Comparison of ENCODE assay signal across 7 cellular contexts in the genomic region with DNA sequence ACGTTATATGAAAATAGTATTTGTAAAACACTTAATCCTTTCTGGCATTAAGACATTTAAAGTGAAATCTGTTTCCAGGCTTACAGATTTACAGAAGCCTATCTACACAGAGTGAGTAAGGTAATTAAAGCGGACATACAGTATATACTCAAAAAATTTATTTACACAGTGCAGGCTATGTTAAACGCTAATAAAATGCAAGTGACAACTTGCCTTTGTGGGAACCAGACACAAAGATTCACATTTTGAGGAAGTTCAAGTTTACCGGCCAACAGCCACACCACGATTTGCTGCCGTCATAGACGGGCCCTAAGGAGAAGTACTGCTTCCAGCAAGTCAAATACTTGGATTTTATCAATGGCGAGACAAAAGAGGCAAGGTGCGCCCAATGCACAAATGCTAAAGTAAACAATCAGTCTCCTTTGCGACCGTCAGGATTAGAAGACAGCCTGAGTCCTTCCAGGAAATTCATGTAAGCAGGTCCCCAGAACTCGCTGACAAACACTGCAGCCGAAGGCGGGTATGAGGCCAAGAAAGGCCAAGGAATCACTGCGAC.
DNase-seq lines count a peak whose midpoint lies in the region; ATAC-seq and TF ChIP-seq lines count a peak whose summit lies in the region.

No MANE protein-coding gene starts in this region.

- peaks cover 7 to 26% of the 10 kb centered on the region in 2 experiments for H3K36me3 ChIP-seq in HEK293 (ENCODE audit: control insufficient read depth in 2 of 2, insufficient read depth in 1 of 2, low read length in 2 of 2)
- H3K36me3 ChIP-seq in iPS-18a (ENCODE audit: control insufficient read depth, low read depth, low read length) = peaks cover 24% of the 10 kb centered on the region
- H3K36me3 ChIP-seq in stomach smooth muscle (ENCODE audit: control insufficient read depth in 2 of 2, insufficient read depth in 2 of 2, low read length in 2 of 2) = no peaks in the 10 kb centered on the region

- ATAC-seq in stimulated activated naive CD8-positive, alpha-beta T cell treated with anti-CD3 and anti-CD28 coated beads, Interleukin-15, Interleukin-2, amounts not matched to agents 100 U/mL and 50 U/mL, for 24 hours = no peak
- ATAC-seq in GM21529 (IDR thresholded peaks at IDR 0.05; ENCODE audit: unreplicated experiment) = no peak

- H3K9ac ChIP-seq in iPS-18a (ENCODE audit: low read length) = peak overlapping the region; percentile 92
- H3K9ac ChIP-seq in stomach smooth muscle (ENCODE audit: low read length in 2 of 2) = peak overlapping the region; percentile 78 to 90

- POLR2A ChIA-PET in HEK293 (lab: Yijun Ruan, JAX) = no interaction called here

- H3K4me1 ChIP-seq in HEK293 (ENCODE audit: control insufficient read depth, insufficient read depth, low read length) = peaks cover 6% of the 10 kb centered on the region
- H3K4me1 ChIP-seq in iPS-18a (ENCODE audit: control insufficient read depth, low read depth, low read length) = peaks cover 18% of the 10 kb centered on the region
- peaks cover 13% of the 10 kb centered on the region for H3K4me1 ChIP-seq in stomach smooth muscle (ENCODE audit: control insufficient read depth, insufficient read depth, low read length)

- CTCF ChIA-PET in HEK293 (lab: Yijun Ruan, JAX) = interaction anchor here (2.1 kb wide), 1 partner anchor 14 kb away, joined by 15 read pairs; no protein-coding TSS in a partner anchor

- no peak for DNase-seq in LoVo (ENCODE audit: low spot score)
- no peak for DNase-seq in stimulated activated naive CD8-positive, alpha-beta T cell treated with anti-CD3 and anti-CD28 coated beads, Interleukin-15, Interleukin-2, amounts not matched to agents 100 U/mL and 50 U/mL, for 24 hours

- TF ChIP-seq CTCF in HEK293 (tag by site-specific recombination; IDR thresholded peaks at IDR 0.05) = no peak
- no peak for TF ChIP-seq CTCF in WI38 (IDR thresholded peaks at IDR 0.05; ENCODE audit: low read depth, low read length)

- H3K4me3 ChIP-seq in HEK293 (ENCODE audit: low read depth, low read length) (peak overlapping the region; percentile 95), WI38 (ENCODE audit: low read depth, low read length) (peak overlapping the region; percentile 78), iPS-18a (ENCODE audit: low read length) (peak overlapping the region; percentile 90), stomach smooth muscle (ENCODE audit: low read length in 2 of 2) (peak overlapping the region; percentile 73 to 96)

- H3K9me3 ChIP-seq in HEK293 (ENCODE audit: control insufficient read depth, insufficient read depth, low read depth, low read length) (no peaks in the 10 kb centered on the region), iPS-18a (ENCODE audit: control insufficient read depth, low read depth, low read length) (no peaks in the 10 kb centered on the region), stomach smooth muscle (ENCODE audit: control insufficient read depth in 2 of 2, low read length in 2 of 2) (no peaks in the 10 kb centered on the region)

- no peaks in the 10 kb centered on the region for H3K27me3 ChIP-seq in iPS-18a (ENCODE audit: control insufficient read depth, insufficient read depth, low read length)
- no peaks in the 10 kb centered on the region for H3K27me3 ChIP-seq in stomach smooth muscle (ENCODE audit: control insufficient read depth in 1 of 2, insufficient read depth in 2 of 2, low read length in 2 of 2)

- H3K27ac ChIP-seq in HEK293 (ENCODE audit: extremely low read depth, low read depth, low read length) = peak overlapping the region; percentile 81
- H3K27ac ChIP-seq in iPS-18a (ENCODE audit: low read length) = peak overlapping the region; percentile 63
- peak overlapping the region; percentile 95 for H3K27ac ChIP-seq in stomach smooth muscle (ENCODE audit: low read length)

TF ChIP-seq in HEK293, 187 proteins besides CTCF, POLR2A, EP300 and RAD21:
- TF ChIP-seq ZNF404 (tag by site-specific recombination; IDR thresholded peaks at IDR 0.05) (0 out of 2 replicates have a peak, but pooled peaks have one; percentile 13), SP3 (tag by site-specific recombination; IDR thresholded peaks at IDR 0.05) (no peak), ZNF624 (tag by site-specific recombination; IDR thresholded peaks at IDR 0.05) (no peak), ZNF335 (tag by site-specific recombination; conservative IDR thresholded peaks at IDR 0.05) (peak; percentile 35), TCF7L2 (IDR thresholded peaks at IDR 0.05; ENCODE audit: borderline replicate concordance, low read depth, low read length) (no peak), ZNF621 (tag by site-specific recombination; IDR thresholded peaks at IDR 0.05) (no peak)
- TF ChIP-seq, protein P1, sequence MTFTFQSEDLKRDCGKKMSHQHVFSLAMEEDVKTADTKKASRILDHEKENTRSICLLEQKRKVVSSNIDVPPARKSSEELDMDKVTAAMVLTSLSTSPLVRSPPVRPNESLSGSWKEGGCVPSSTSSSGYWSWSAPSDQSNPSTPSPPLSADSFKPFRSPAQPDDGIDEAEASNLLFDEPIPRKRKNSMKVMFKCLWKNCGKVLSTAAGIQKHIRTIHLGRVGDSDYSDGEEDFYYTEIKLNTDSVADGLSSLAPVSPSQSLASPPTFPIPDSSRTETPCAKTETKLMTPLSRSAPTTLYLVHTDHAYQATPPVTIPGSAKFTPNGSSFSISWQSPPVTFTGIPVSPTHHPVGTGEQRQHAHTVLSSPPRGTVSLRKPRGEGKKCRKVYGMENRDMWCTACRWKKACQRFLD (tag by site-specific recombination; IDR thresholded peaks at IDR 0.05) = no peak
- TF ChIP-seq, protein P2, sequence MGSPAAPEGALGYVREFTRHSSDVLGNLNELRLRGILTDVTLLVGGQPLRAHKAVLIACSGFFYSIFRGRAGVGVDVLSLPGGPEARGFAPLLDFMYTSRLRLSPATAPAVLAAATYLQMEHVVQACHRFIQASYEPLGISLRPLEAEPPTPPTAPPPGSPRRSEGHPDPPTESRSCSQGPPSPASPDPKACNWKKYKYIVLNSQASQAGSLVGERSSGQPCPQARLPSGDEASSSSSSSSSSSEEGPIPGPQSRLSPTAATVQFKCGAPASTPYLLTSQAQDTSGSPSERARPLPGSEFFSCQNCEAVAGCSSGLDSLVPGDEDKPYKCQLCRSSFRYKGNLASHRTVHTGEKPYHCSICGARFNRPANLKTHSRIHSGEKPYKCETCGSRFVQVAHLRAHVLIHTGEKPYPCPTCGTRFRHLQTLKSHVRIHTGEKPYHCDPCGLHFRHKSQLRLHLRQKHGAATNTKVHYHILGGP (tag by site-specific recombination; IDR thresholded peaks at IDR 0.05) = peak; percentile 80
TF ChIP-seq in HEK293: peak in this region for 3.
